ENCODE assay signal across 10 cellular contexts in genomic region chr1:101293461-101294045, GRCh38. TPM values are rescaled to one million over a fixed set of nuclear protein-coding genes. Genes with fewer than 3 reads are reported as not detected.
DNase-seq lines count a peak whose midpoint lies in the region; ATAC-seq and TF ChIP-seq lines count a peak whose summit lies in the region.
"Had no signal": no experiment of that assay in that cellular context is flagged by ENCODE, and none has a peak within 500 bp of the region (broad histone marks: within the 10 kb centered on the region; RNA-seq: fewer than 3 reads in every experiment).

No MANE protein-coding gene starts in this region.

- no peak overlapping the region for H3K4me3 Mint-ChIP-seq in mesothelial cell of epicardium

- H2AFZ ChIP-seq in osteoblast (ENCODE audit: low read length), result peak overlapping the region; percentile 50

- TF ChIP-seq CTCF in osteoblast (IDR thresholded peaks at IDR 0.05; ENCODE audit: extremely low read depth, low read depth, low read length) (no peak), mesothelial cell of epicardium (IDR thresholded peaks at IDR 0.05; ENCODE audit: unreplicated experiment) (no peak)

- H3K4me2 ChIP-seq in osteoblast (ENCODE audit: insufficient read depth, low read length), result peak overlapping the region; percentile 56
- H3K4me2 ChIP-seq: A549 had no signal

- H4K20me1 ChIP-seq in osteoblast (ENCODE audit: insufficient read depth, low read length), result no peaks in the 10 kb centered on the region

- peaks cover 42% of the 10 kb centered on the region for H3K4me1 ChIP-seq in osteoblast (ENCODE audit: insufficient read depth, low read length)
- H3K4me1 ChIP-seq: A549 had no signal

- no peaks in the 10 kb centered on the region for H3K36me3 ChIP-seq in osteoblast (ENCODE audit: insufficient read depth, low read length)
- H3K36me3 ChIP-seq: neutrophil had no signal

- H3K36me3 Mint-ChIP-seq in mesothelial cell of epicardium, result no peaks in the 10 kb centered on the region

- no peaks in the 10 kb centered on the region for H3K27me3 ChIP-seq in osteoblast (ENCODE audit: insufficient read depth, low read length)
- H3K27me3 ChIP-seq: neutrophil had no signal

- H3K4me3 ChIP-seq in osteoblast (ENCODE audit: insufficient read depth, low read length), result peak overlapping the region; percentile 20
- H3K4me3 ChIP-seq: A549 had no signal

- H3K9me3 Mint-ChIP-seq in mesothelial cell of epicardium, result no peaks in the 10 kb centered on the region

- ATAC-seq in HG03066 (IDR thresholded peaks at IDR 0.05; ENCODE audit: low read depth, unreplicated experiment), result peak; percentile 46
- ATAC-seq: A549 had no signal

- no peaks in the 10 kb centered on the region for H3K79me2 ChIP-seq in osteoblast (ENCODE audit: insufficient read depth, low read length)

- H3K9me3 ChIP-seq in osteoblast (ENCODE audit: low read depth, low read length), result no peaks in the 10 kb centered on the region
- H3K9me3 ChIP-seq: A549, neutrophil had no signal

- H3K27me3 Mint-ChIP-seq in mesothelial cell of epicardium (ENCODE audit: low read depth), result peaks cover 11% of the 10 kb centered on the region

- no peak overlapping the region for H3K27ac Mint-ChIP-seq in mesothelial cell of epicardium

- H3K27ac ChIP-seq in osteoblast (ENCODE audit: low read depth, low read length), result peak overlapping the region; percentile 40
- H3K27ac ChIP-seq: A549, neutrophil had no signal

- peaks cover 30% of the 10 kb centered on the region for H3K4me1 Mint-ChIP-seq in mesothelial cell of epicardium

- DNase-seq in NCI-H2107 treated with DMSO at 0.1 percent for 48 hours (lab: John Stamatoyannopoulos, UW; ENCODE audit: unreplicated experiment) (peak; percentile 20), NCI-H2107 (lab: John Stamatoyannopoulos, UW) (no peak), osteoblast (ENCODE audit: insufficient read length, low spot score, missing footprints) (peak; percentile 84), mesothelial cell of epicardium (ENCODE audit: low spot score in 2 of 2, unreplicated experiment in 2 of 2) (no peak), SKM-1 treated with dmso at 0.1 percent for 144 hours (lab: John Stamatoyannopoulos, UW; ENCODE audit: unreplicated experiment) (no peak), DMS114 treated with DMSO at 0.1 percent for 48 hours (lab: John Stamatoyannopoulos, UW; ENCODE audit: unreplicated experiment) (no peak)
- peak; percentile 44 to 57 for DNase-seq in activated CD4-positive, alpha-beta T cell treated with anti-CD3 and anti-CD28 coated beads, Interleukin-2, amount 50 U/mL, for 4 hours

RNA-seq across cellular contexts. Expression of gene S1PR1, which starts 56.7 kb away (rescaled TPM):
- 25.7 and 27.1 TPM in 2 replicates for total RNA-seq in osteoblast
- total RNA-seq in mesothelial cell of epicardium, result 21.5 to 25.5 TPM (median 23.5 TPM) in 3 replicates

Comparison
In these comparisons a context has a peak if more than half of its experiments do, and no peak if none do; other contexts are left out.
1. DNase-seq: peak in NCI-H2107 treated with DMSO at 0.1 percent for 48 hours (single experiment), activated CD4-positive, alpha-beta T cell treated with anti-CD3 and anti-CD28 coated beads, Interleukin-2, amount 50 U/mL, for 4 hours (2 of 2) and osteoblast (single experiment); none in NCI-H2107 (single experiment), mesothelial cell of epicardium (0 of 2), SKM-1 treated with dmso at 0.1 percent for 144 hours (single experiment) and DMS114 treated with DMSO at 0.1 percent for 48 hours (single experiment).